14 cellular contexts compared by ENCODE assay signal in genomic region chr2:38233231-38233983, GRCh38.
DNase-seq lines count a peak whose midpoint lies in the region; TF ChIP-seq lines count a peak whose summit lies in the region.
"Had no signal": no experiment of that assay in that cellular context is flagged by ENCODE, and none has a peak within 500 bp of the region (broad histone marks: within the 10 kb centered on the region; RNA-seq: fewer than 3 reads in every experiment).

No MANE protein-coding gene starts in this region.

- peak; percentile 43 for TF ChIP-seq CTCF in AG09309 (IDR thresholded peaks at IDR 0.05; ENCODE audit: control insufficient read depth, insufficient read depth, low read depth, low read length, missing control alignments)
- no peak for TF ChIP-seq CTCF in vagina (IDR thresholded peaks at IDR 0.05)

- H3K27me3 ChIP-seq in vagina, result no peaks in the 10 kb centered on the region

- TF ChIP-seq POLR2A in vagina (IDR thresholded peaks at IDR 0.05), result no peak

- H3K36me3 Mint-ChIP-seq in activated naive CD4-positive, alpha-beta T cell treated with anti-CD3 and anti-CD28 coated beads, Interleukin-2, amount 10 ng/mL, durations not matched to agents 7 days and 5 days, result no peaks in the 10 kb centered on the region

- DNase-seq in AG09309 (ENCODE audit: low read depth) (peak; percentile 68), dedifferentiated amniotic fluid mesenchymal stem cell (ENCODE audit: extremely low spot score) (peak; percentile 79), kidney tubule cell (ENCODE audit: low spot score) (peak; percentile 32), kidney glomerular epithelial cell (lab: John Stamatoyannopoulos, UW) (no peak), vagina (ENCODE audit: extremely low spot score in 2 of 2) (no peak), NCI-H146 (lab: John Stamatoyannopoulos, UW) (no peak)
- DNase-seq in activated naive CD4-positive, alpha-beta T cell treated with anti-CD3 and anti-CD28 coated beads, Interleukin-2, amount 10 ng/mL, durations not matched to agents 7 days and 5 days, result no peak
- DNase-seq: activated naive CD4-positive, alpha-beta T cell; C1 segment of cervical spinal cord; left cardiac atrium; NCI-H1436 treated with DMSO at 0.1 percent for 48 hours; occipital lobe; PC-9 had no signal

- no peak overlapping the region for H3K4me3 Mint-ChIP-seq in activated naive CD4-positive, alpha-beta T cell treated with anti-CD3 and anti-CD28 coated beads, Interleukin-2, amount 10 ng/mL, durations not matched to agents 7 days and 5 days

- TF ChIP-seq RAD21 in Ishikawa (IDR thresholded peaks at IDR 0.05; ENCODE audit: low read depth), result no peak

- H3K36me3 ChIP-seq in vagina, result no peaks in the 10 kb centered on the region

- H3K9me3 Mint-ChIP-seq in activated naive CD4-positive, alpha-beta T cell treated with anti-CD3 and anti-CD28 coated beads, Interleukin-2, amount 10 ng/mL, durations not matched to agents 7 days and 5 days, result no peaks in the 10 kb centered on the region

- no peaks in the 10 kb centered on the region for H3K9me3 ChIP-seq in vagina

- no peaks in the 10 kb centered on the region for H3K4me1 ChIP-seq in vagina

- H3K27me3 Mint-ChIP-seq in activated naive CD4-positive, alpha-beta T cell treated with anti-CD3 and anti-CD28 coated beads, Interleukin-2, amount 10 ng/mL, durations not matched to agents 7 days and 5 days, result peaks cover 27% of the 10 kb centered on the region

- intact Hi-C loops in vagina (cut with DNase I), result no loop called here

- H3K4me1 Mint-ChIP-seq in activated naive CD4-positive, alpha-beta T cell treated with anti-CD3 and anti-CD28 coated beads, Interleukin-2, amount 10 ng/mL, durations not matched to agents 7 days and 5 days, result no peaks in the 10 kb centered on the region

- H3K4me3 ChIP-seq in AG09309 (ENCODE audit: control insufficient read depth, low read depth, low read length) (no peak overlapping the region), vagina (no peak overlapping the region)
- H3K4me3 ChIP-seq: PC-9 had no signal

- H3K27ac ChIP-seq in vagina, result no peak overlapping the region
- H3K27ac ChIP-seq: PC-9 had no signal

- 0 out of 2 replicates have a peak, but pooled peaks have one; percentile 11 for TF ChIP-seq EP300 in Ishikawa (IDR thresholded peaks at IDR 0.05; ENCODE audit: borderline replicate concordance)

- no peak overlapping the region for H3K27ac Mint-ChIP-seq in activated naive CD4-positive, alpha-beta T cell treated with anti-CD3 and anti-CD28 coated beads, Interleukin-2, amount 10 ng/mL, durations not matched to agents 7 days and 5 days

- CTCF ChIA-PET in activated naive CD4-positive, alpha-beta T cell treated with anti-CD3 and anti-CD28 coated beads, Interleukin-2, amount 10 ng/mL, durations not matched to agents 7 days and 5 days (lab: Charles Lee), result interaction anchor here (0.7 to 1.2 kb wide), 2 partner anchors 18 to 788 kb away, joined by 3 read pairs; no protein-coding TSS in a partner anchor

TF ChIP-seq in Ishikawa, 13 proteins besides CTCF, POLR2A, EP300 and RAD21:
- no peak for TF ChIP-seq CREB1 (IDR thresholded peaks at IDR 0.05; ENCODE audit: low read depth)
- TF ChIP-seq CEBPB (IDR thresholded peaks at IDR 0.05), result no peak
- TF ChIP-seq ZBTB7A (IDR thresholded peaks at IDR 0.05; ENCODE audit: low read depth), result no peak
- no peak for TF ChIP-seq FOXM1 (IDR thresholded peaks at IDR 0.05; ENCODE audit: borderline replicate concordance, low read depth)
- TF ChIP-seq TEAD4 (IDR thresholded peaks at IDR 0.05), result no peak
- TF ChIP-seq USF1 (IDR thresholded peaks at IDR 0.05), result no peak
- TF ChIP-seq TAF1 (IDR thresholded peaks at IDR 0.05; ENCODE audit: low read depth), result no peak
- no peak for TF ChIP-seq REST (IDR thresholded peaks at IDR 0.05; ENCODE audit: low read depth)
- TF ChIP-seq YY1 (IDR thresholded peaks at IDR 0.05; ENCODE audit: low read depth), result no peak
- no peak for TF ChIP-seq NFIC (IDR thresholded peaks at IDR 0.05)
- no peak for TF ChIP-seq MAX (IDR thresholded peaks at IDR 0.05)

Comparison
In these comparisons a context has a peak if more than half of its experiments do, and no peak if none do; other contexts are left out.
1. DNase-seq: peak in AG09309 (single experiment), dedifferentiated amniotic fluid mesenchymal stem cell (single experiment) and kidney tubule cell (single experiment); none in kidney glomerular epithelial cell (single experiment), activated naive CD4-positive, alpha-beta T cell treated with anti-CD3 and anti-CD28 coated beads, Interleukin-2, amount 10 ng/mL, durations not matched to agents 7 days and 5 days (single experiment), vagina (0 of 2) and NCI-H146 (single experiment).